ENCODE assay signal across 15 cellular contexts in the genomic region with DNA sequence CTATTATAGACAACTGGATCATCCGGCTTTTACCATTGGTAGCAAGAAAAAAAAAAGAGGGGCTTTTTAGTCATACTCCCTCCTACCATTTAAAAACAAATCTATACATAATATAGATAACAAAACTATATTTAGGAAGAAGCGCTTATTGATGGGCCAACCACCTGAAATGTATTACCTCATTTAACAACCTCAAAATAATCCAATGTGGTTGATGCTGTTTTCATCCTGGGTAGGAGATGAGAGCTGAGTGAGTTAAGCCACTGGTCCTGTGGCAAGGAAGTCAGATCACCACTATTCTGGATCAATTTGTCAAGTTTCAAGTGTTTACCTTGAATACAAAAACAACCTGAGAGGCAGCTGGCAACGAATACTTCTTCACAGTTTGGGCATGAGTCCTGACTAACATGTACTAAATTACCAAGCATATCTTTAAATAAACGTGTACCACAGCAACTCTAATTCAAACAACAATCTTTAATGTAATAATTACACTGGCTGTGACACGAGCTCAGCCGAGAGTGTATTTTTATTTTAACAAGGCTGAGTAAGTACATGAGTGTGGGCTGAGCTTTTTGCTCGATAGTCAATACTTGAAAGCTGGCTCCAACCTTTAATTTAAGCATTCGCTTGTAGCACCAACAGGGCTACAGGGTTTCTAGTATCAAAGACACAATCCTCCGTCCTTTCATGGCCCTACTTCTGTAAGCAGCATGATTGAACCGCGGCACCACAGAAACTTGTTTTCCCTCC.
DNase-seq lines count a peak whose midpoint lies in the region; ATAC-seq and TF ChIP-seq lines count a peak whose summit lies in the region.
"Had no signal": no experiment of that assay in that cellular context is flagged by ENCODE, and none has a peak within 500 bp of the region (broad histone marks: within the 10 kb centered on the region; RNA-seq: fewer than 3 reads in every experiment).

No MANE protein-coding gene starts in this region.

- no peak for TF ChIP-seq POLR2A in tibial nerve (IDR thresholded peaks at IDR 0.05)

- DNase-seq in activated T-cell treated with anti-CD3 and anti-CD28 coated beads, Interleukin-2, amount 50 U/mL, for 4 hours: no peak
- no peak for DNase-seq in activated T-cell treated with anti-CD3 and anti-CD28 coated beads, Interleukin-2, amount 50 U/mL, for 1 hour
- DNase-seq in NCI-H1417 treated with DMSO at 0.1 percent for 48 hours (lab: John Stamatoyannopoulos, UW) (peak; percentile 62), tibial artery (no peak), tibial nerve (ENCODE audit: low spot score in 2 of 2) (no peak)
- DNase-seq in activated T-helper 1 cell treated with anti-CD3 and anti-CD28 coated beads, Interleukin-12 subunit alpha, Interleukin-12 subunit beta, Interleukin-2, Interleukin-4 antibody, amounts not matched to agents 30 ng/mL and 10 ng/mL and 1 ng/mL, durations not matched to agents 14 hours and 24 hours and 36 hours (ENCODE audit: low spot score): no peak
- DNase-seq in stimulated activated effector memory CD8-positive, alpha-beta T cell treated with anti-CD3 and anti-CD28 coated beads, Interleukin-12 subunit alpha, Interleukin-12 subunit beta, amount 100 ng/mL, for 72 hours (ENCODE audit: low spot score in 2 of 2): peak in 1 of 2 donors; percentile 50
- DNase-seq: aorta; colonic mucosa; islet precursor cell; NK-92 treated with Interleukin-12 subunit alpha and Interleukin-12 subunit beta, amount 100 ng/mL, for 24 hours; ovary had no signal

- H3K4me3 ChIP-seq in tibial artery (no peak overlapping the region), tibial nerve (no peak overlapping the region)
- H3K4me3 ChIP-seq: colonic mucosa, ovary, smooth muscle cell had no signal

- peak overlapping the region; percentile 73 for H3K4me3 Mint-ChIP-seq in activated T-cell treated with anti-CD3 and anti-CD28 coated beads, Interleukin-2, amount 50 U/mL, for 4 hours
- H3K4me3 Mint-ChIP-seq in activated T-helper 1 cell treated with anti-CD3 and anti-CD28 coated beads, Interleukin-12 subunit alpha, Interleukin-12 subunit beta, Interleukin-2, Interleukin-4 antibody, amounts not matched to agents 30 ng/mL and 10 ng/mL and 1 ng/mL, durations not matched to agents 14 hours and 24 hours and 36 hours: peak overlapping the region; percentile 1
- peak overlapping the region; percentile 75 for H3K4me3 Mint-ChIP-seq in stimulated activated effector memory CD8-positive, alpha-beta T cell treated with anti-CD3 and anti-CD28 coated beads, Interleukin-12 subunit alpha, Interleukin-12 subunit beta, amount 100 ng/mL, for 72 hours

- H3K27me3 Mint-ChIP-seq in activated T-cell treated with anti-CD3 and anti-CD28 coated beads, Interleukin-2, amount 50 U/mL, for 4 hours (ENCODE audit: low read depth): no peaks in the 10 kb centered on the region
- H3K27me3 Mint-ChIP-seq in activated T-helper 1 cell treated with anti-CD3 and anti-CD28 coated beads, Interleukin-12 subunit alpha, Interleukin-12 subunit beta, Interleukin-2, Interleukin-4 antibody, amounts not matched to agents 30 ng/mL and 10 ng/mL and 1 ng/mL, durations not matched to agents 14 hours and 24 hours and 36 hours (ENCODE audit: insufficient read depth): no peaks in the 10 kb centered on the region

- peaks cover 0 to 15% (median 0%) of the 10 kb centered on the region in 4 donors for H3K4me1 ChIP-seq in tibial artery
- peaks cover 0 to 24% (median 0%) of the 10 kb centered on the region in 4 donors for H3K4me1 ChIP-seq in tibial nerve
- H3K4me1 ChIP-seq: colonic mucosa had no signal

- H3K36me3 ChIP-seq in tibial artery: no peaks in the 10 kb centered on the region
- no peaks in the 10 kb centered on the region for H3K36me3 ChIP-seq in tibial nerve
- H3K36me3 ChIP-seq: colonic mucosa, ovary had no signal

- H3K27ac Mint-ChIP-seq in activated T-helper 1 cell treated with anti-CD3 and anti-CD28 coated beads, Interleukin-12 subunit alpha, Interleukin-12 subunit beta, Interleukin-2, Interleukin-4 antibody, amounts not matched to agents 30 ng/mL and 10 ng/mL and 1 ng/mL, durations not matched to agents 14 hours and 24 hours and 36 hours: peak overlapping the region; percentile 99
- H3K27ac Mint-ChIP-seq in stimulated activated effector memory CD8-positive, alpha-beta T cell treated with anti-CD3 and anti-CD28 coated beads, Interleukin-12 subunit alpha, Interleukin-12 subunit beta, amount 100 ng/mL, for 72 hours: peak overlapping the region; percentile 97

- intact Hi-C loops in activated T-helper 1 cell treated with anti-CD3 and anti-CD28 coated beads, Interleukin-12 subunit alpha, Interleukin-12 subunit beta, Interleukin-2, Interleukin-4 antibody, amounts not matched to agents 30 ng/mL and 10 ng/mL and 1 ng/mL, durations not matched to agents 14 hours and 24 hours and 36 hours (cut with micrococcal nuclease): loop anchor here (1.0 kb wide), 1 partner anchor 15 kb away; no protein-coding TSS in a partner anchor
- intact Hi-C loops in tibial artery (cut with DNase I; ENCODE audit: low total_unique reads): no loop called here

- no peak for TF ChIP-seq EP300 in tibial nerve (IDR thresholded peaks at IDR 0.05)

- no peaks in the 10 kb centered on the region for H3K9me3 Mint-ChIP-seq in activated T-cell treated with anti-CD3 and anti-CD28 coated beads, Interleukin-2, amount 50 U/mL, for 4 hours
- no peaks in the 10 kb centered on the region for H3K9me3 Mint-ChIP-seq in activated T-helper 1 cell treated with anti-CD3 and anti-CD28 coated beads, Interleukin-12 subunit alpha, Interleukin-12 subunit beta, Interleukin-2, Interleukin-4 antibody, amounts not matched to agents 30 ng/mL and 10 ng/mL and 1 ng/mL, durations not matched to agents 14 hours and 24 hours and 36 hours
- no peaks in the 10 kb centered on the region for H3K9me3 Mint-ChIP-seq in stimulated activated effector memory CD8-positive, alpha-beta T cell treated with anti-CD3 and anti-CD28 coated beads, Interleukin-12 subunit alpha, Interleukin-12 subunit beta, amount 100 ng/mL, for 72 hours

- WGBS in tibial nerve, 2 donors: 89 to 91% methylated on average over 11 of the region's 11 CpGs

- no peak overlapping the region for H3K27ac ChIP-seq in tibial artery
- no peak overlapping the region for H3K27ac ChIP-seq in tibial nerve
- H3K27ac ChIP-seq: colonic mucosa, ovary had no signal

- peak; percentile 6 to 22 for ATAC-seq in activated T-cell treated with anti-CD3 and anti-CD28 coated beads, Interleukin-2, amount 50 U/mL, for 4 hours
- ATAC-seq in stimulated activated effector memory CD8-positive, alpha-beta T cell treated with anti-CD3 and anti-CD28 coated beads, Interleukin-12 subunit alpha, Interleukin-12 subunit beta, amount 100 ng/mL, for 72 hours: peak; percentile 38
- ATAC-seq in GM21360 (IDR thresholded peaks at IDR 0.05; ENCODE audit: unreplicated experiment): no peak
- ATAC-seq: HCT116 had no signal

- no peak for TF ChIP-seq CTCF in tibial artery (IDR thresholded peaks at IDR 0.05)
- TF ChIP-seq CTCF in tibial nerve (IDR thresholded peaks at IDR 0.05): no peak

- peaks cover 94% of the 10 kb centered on the region for H3K4me1 Mint-ChIP-seq in activated T-cell treated with anti-CD3 and anti-CD28 coated beads, Interleukin-2, amount 50 U/mL, for 4 hours (ENCODE audit: low read depth)
- peaks cover 91% of the 10 kb centered on the region for H3K4me1 Mint-ChIP-seq in activated T-helper 1 cell treated with anti-CD3 and anti-CD28 coated beads, Interleukin-12 subunit alpha, Interleukin-12 subunit beta, Interleukin-2, Interleukin-4 antibody, amounts not matched to agents 30 ng/mL and 10 ng/mL and 1 ng/mL, durations not matched to agents 14 hours and 24 hours and 36 hours (ENCODE audit: low read depth)
- peaks cover 92% of the 10 kb centered on the region for H3K4me1 Mint-ChIP-seq in stimulated activated effector memory CD8-positive, alpha-beta T cell treated with anti-CD3 and anti-CD28 coated beads, Interleukin-12 subunit alpha, Interleukin-12 subunit beta, amount 100 ng/mL, for 72 hours

- H3K9me3 ChIP-seq in tibial artery (no peaks in the 10 kb centered on the region), tibial nerve (no peaks in the 10 kb centered on the region)
- H3K9me3 ChIP-seq: colonic mucosa, ovary had no signal

- peaks cover 19% of the 10 kb centered on the region for H3K36me3 Mint-ChIP-seq in activated T-cell treated with anti-CD3 and anti-CD28 coated beads, Interleukin-2, amount 50 U/mL, for 4 hours (ENCODE audit: insufficient read depth)
- peaks cover 39% of the 10 kb centered on the region for H3K36me3 Mint-ChIP-seq in activated T-helper 1 cell treated with anti-CD3 and anti-CD28 coated beads, Interleukin-12 subunit alpha, Interleukin-12 subunit beta, Interleukin-2, Interleukin-4 antibody, amounts not matched to agents 30 ng/mL and 10 ng/mL and 1 ng/mL, durations not matched to agents 14 hours and 24 hours and 36 hours (ENCODE audit: low read depth)
- H3K36me3 Mint-ChIP-seq in stimulated activated effector memory CD8-positive, alpha-beta T cell treated with anti-CD3 and anti-CD28 coated beads, Interleukin-12 subunit alpha, Interleukin-12 subunit beta, amount 100 ng/mL, for 72 hours: peaks cover 100% of the 10 kb centered on the region

- H3K27me3 ChIP-seq in tibial artery (no peaks in the 10 kb centered on the region), tibial nerve (no peaks in the 10 kb centered on the region)
- H3K27me3 ChIP-seq: colonic mucosa, ovary had no signal

Comparison
In these comparisons a context has a peak if more than half of its experiments do, and no peak if none do; other contexts are left out.
1. H3K4me3 Mint-ChIP-seq: peak in every context shown above with its lines; median percentile 75 in stimulated activated effector memory CD8-positive, alpha-beta T cell treated with anti-CD3 and anti-CD28 coated beads, Interleukin-12 subunit alpha, Interleukin-12 subunit beta, amount 100 ng/mL, for 72 hours; 73 in activated T-cell treated with anti-CD3 and anti-CD28 coated beads, Interleukin-2, amount 50 U/mL, for 4 hours; 1 in activated T-helper 1 cell treated with anti-CD3 and anti-CD28 coated beads, Interleukin-12 subunit alpha, Interleukin-12 subunit beta, Interleukin-2, Interleukin-4 antibody, amounts not matched to agents 30 ng/mL and 10 ng/mL and 1 ng/mL, durations not matched to agents 14 hours and 24 hours and 36 hours.